In genomic region chr14:75496755-75497154, GRCh38 we compare ENCODE assay signal across 23 cellular contexts. TPM values are rescaled to one million over a fixed set of nuclear protein-coding genes. Genes with fewer than 3 reads are reported as not detected.
DNase-seq lines count a peak whose midpoint lies in the region; ATAC-seq and TF ChIP-seq lines count a peak whose summit lies in the region.
"Had no signal": no experiment of that assay in that cellular context is flagged by ENCODE, and none has a peak within 500 bp of the region (broad histone marks: within the 10 kb centered on the region; RNA-seq: fewer than 3 reads in every experiment).

No MANE protein-coding gene starts in this region.

- H3K27me3 Mint-ChIP-seq in T-helper 2 cell treated with Interferon-gamma antibody and Interleukin-4, amounts not matched to agents 5 μg/mL and 100 μg/mL, for 36 hours (ENCODE audit: low read depth) = no peaks in the 10 kb centered on the region
- no peaks in the 10 kb centered on the region for H3K27me3 Mint-ChIP-seq in activated CD4-positive, alpha-beta memory T cell treated with anti-CD3 and anti-CD28 coated beads for 36 hours
- H3K27me3 Mint-ChIP-seq in neural crest cell (ENCODE audit: low read depth) = no peaks in the 10 kb centered on the region

- no peaks in the 10 kb centered on the region for H3K9me3 Mint-ChIP-seq in T-helper 2 cell treated with Interferon-gamma antibody and Interleukin-4, amounts not matched to agents 5 μg/mL and 100 μg/mL, for 36 hours
- no peaks in the 10 kb centered on the region for H3K9me3 Mint-ChIP-seq in activated CD4-positive, alpha-beta memory T cell treated with anti-CD3 and anti-CD28 coated beads for 36 hours
- peaks cover 3% of the 10 kb centered on the region for H3K9me3 Mint-ChIP-seq in neural crest cell

- no peaks in the 10 kb centered on the region for H3K9me3 ChIP-seq in HEK293 (ENCODE audit: control insufficient read depth, insufficient read depth, low read depth, low read length)
- H3K9me3 ChIP-seq: gastrocnemius medialis, mucosa of descending colon, upper lobe of right lung had no signal

- CTCF ChIA-PET in HEK293 (lab: Yijun Ruan, JAX) = interaction anchor here (0.5 to 2.8 kb wide), 3 partner anchors 53 to 158 kb away, joined by 3 to 16 read pairs (median 3); no protein-coding TSS in a partner anchor
- CTCF ChIA-PET in activated CD4-positive, alpha-beta memory T cell treated with anti-CD3 and anti-CD28 coated beads for 36 hours (lab: Charles Lee) = interaction anchor here (0.9 to 4.5 kb wide), 9 partner anchors 9 to 189 kb away, joined by 3 to 36 read pairs (median 6); no protein-coding TSS in a partner anchor

- peaks cover 65% of the 10 kb centered on the region for H3K4me1 Mint-ChIP-seq in T-helper 2 cell treated with Interferon-gamma antibody and Interleukin-4, amounts not matched to agents 5 μg/mL and 100 μg/mL, for 36 hours (ENCODE audit: low read depth)
- peaks cover 54% of the 10 kb centered on the region for H3K4me1 Mint-ChIP-seq in activated CD4-positive, alpha-beta memory T cell treated with anti-CD3 and anti-CD28 coated beads for 36 hours (ENCODE audit: low read depth)
- H3K4me1 Mint-ChIP-seq in neural crest cell = no peaks in the 10 kb centered on the region

- POLR2A ChIA-PET in HEK293 (lab: Yijun Ruan, JAX) = interaction anchor here (1.4 kb wide), 1 partner anchor 370 kb away, joined by 3 read pairs; the partner anchor contains the start of gene NEK9
- POLR2A ChIA-PET in activated CD4-positive, alpha-beta memory T cell treated with anti-CD3 and anti-CD28 coated beads for 36 hours (lab: Charles Lee) = interaction anchor here (0.8 to 3.6 kb wide), 8 partner anchors 10 to 370 kb away, joined by 3 to 31 read pairs (median 6); partner anchors contain the start of genes BATF and NEK9

- no peak for TF ChIP-seq CTCF in HEK293 (tag by site-specific recombination; IDR thresholded peaks at IDR 0.05)
- no peak for TF ChIP-seq CTCF in neural crest cell (conservative IDR thresholded peaks at IDR 0.05)

- in situ Hi-C loops in KBM-7 (cut with MboI; ENCODE audit: low pct_unique_long_range_greater_than_20kb, low sequenced_read_pairs) = loop anchor here (25.0 kb wide), 1 partner anchor 359 kb away; the partner anchor contains the start of gene NEK9

- H3K4me1 ChIP-seq in HEK293 (ENCODE audit: control insufficient read depth, insufficient read depth, low read length) = peaks cover 11% of the 10 kb centered on the region
- H3K4me1 ChIP-seq: upper lobe of right lung had no signal

- H3K27ac Mint-ChIP-seq in T-helper 2 cell treated with Interferon-gamma antibody and Interleukin-4, amounts not matched to agents 5 μg/mL and 100 μg/mL, for 36 hours = peak overlapping the region; percentile 78
- peak overlapping the region; percentile 82 for H3K27ac Mint-ChIP-seq in activated CD4-positive, alpha-beta memory T cell treated with anti-CD3 and anti-CD28 coated beads for 36 hours
- peak overlapping the region; percentile 62 for H3K27ac Mint-ChIP-seq in neural crest cell (ENCODE audit: unreplicated experiment)

- H3K4me3 ChIP-seq in HEK293 (ENCODE audit: low read depth, low read length) = no peak overlapping the region
- H3K4me3 ChIP-seq: gastrocnemius medialis, mucosa of descending colon, upper lobe of right lung had no signal

- DNase-seq in T-helper 2 cell treated with Interferon-gamma antibody and Interleukin-4, amounts not matched to agents 5 μg/mL and 100 μg/mL, for 36 hours (ENCODE audit: low spot score) = no peak
- DNase-seq in T-helper 2 cell (no peak), neural crest cell (ENCODE audit: low read depth, low spot score) (no peak), RKO (ENCODE audit: low spot score) (no peak), KBM-7 (no peak)
- no peak for DNase-seq in activated CD4-positive, alpha-beta memory T cell treated with anti-CD3 and anti-CD28 coated beads for 36 hours
- DNase-seq: activated CD4-positive, CD25-positive, alpha-beta regulatory T cell; cerebellar nuclear complex; EL; gastrocnemius medialis; HCEC 1CT; islet precursor cell; mucosa of descending colon; NCI-H1436; NCI-H2171; NCI-H526 treated with DMSO at 0.1 percent for 48 hours; SHP77; small intestine; upper lobe of right lung had no signal

- H3K36me3 Mint-ChIP-seq in T-helper 2 cell treated with Interferon-gamma antibody and Interleukin-4, amounts not matched to agents 5 μg/mL and 100 μg/mL, for 36 hours (ENCODE audit: low read depth) = peaks cover 3% of the 10 kb centered on the region
- no peaks in the 10 kb centered on the region for H3K36me3 Mint-ChIP-seq in activated CD4-positive, alpha-beta memory T cell treated with anti-CD3 and anti-CD28 coated beads for 36 hours
- no peaks in the 10 kb centered on the region for H3K36me3 Mint-ChIP-seq in neural crest cell (ENCODE audit: low read depth)

- H3K4me3 Mint-ChIP-seq in T-helper 2 cell treated with Interferon-gamma antibody and Interleukin-4, amounts not matched to agents 5 μg/mL and 100 μg/mL, for 36 hours = peak overlapping the region; percentile 54
- H3K4me3 Mint-ChIP-seq in activated CD4-positive, alpha-beta memory T cell treated with anti-CD3 and anti-CD28 coated beads for 36 hours = peak overlapping the region; percentile 59
- no peak overlapping the region for H3K4me3 Mint-ChIP-seq in neural crest cell

- ATAC-seq in GM19455 (IDR thresholded peaks at IDR 0.05; ENCODE audit: unreplicated experiment) = no peak
- ATAC-seq: esophagus mucosa, gastrocnemius medialis had no signal

- no peaks in the 10 kb centered on the region for H3K36me3 ChIP-seq in HEK293 (ENCODE audit: control insufficient read depth in 2 of 2, insufficient read depth in 1 of 2, low read length in 2 of 2)
- H3K36me3 ChIP-seq: gastrocnemius medialis, upper lobe of right lung had no signal

- intact Hi-C loops in activated CD4-positive, alpha-beta memory T cell treated with anti-CD3 and anti-CD28 coated beads for 36 hours (cut with micrococcal nuclease) = loop anchor here (1.0 kb wide), 1 partner anchor 44 kb away; no protein-coding TSS in a partner anchor

- H3K27ac ChIP-seq in HEK293 (ENCODE audit: extremely low read depth, low read depth, low read length) = no peak overlapping the region
- H3K27ac ChIP-seq: gastrocnemius medialis, upper lobe of right lung had no signal

TF ChIP-seq in HEK293, 187 proteins besides CTCF, POLR2A, EP300 and RAD21:
- TF ChIP-seq ZNF785 (tag by site-specific recombination; IDR thresholded peaks at IDR 0.05) (no peak), ZNF544 (tag by site-specific recombination; IDR thresholded peaks at IDR 0.05) (no peak), ZNF514 (tag by site-specific recombination; IDR thresholded peaks at IDR 0.05) (no peak), ZNF623 (tag by site-specific recombination; IDR thresholded peaks at IDR 0.05) (no peak), ZNF19 (tag by site-specific recombination; IDR thresholded peaks at IDR 0.05; ENCODE audit: low read depth) (no peak)
- TF ChIP-seq, protein P1, sequence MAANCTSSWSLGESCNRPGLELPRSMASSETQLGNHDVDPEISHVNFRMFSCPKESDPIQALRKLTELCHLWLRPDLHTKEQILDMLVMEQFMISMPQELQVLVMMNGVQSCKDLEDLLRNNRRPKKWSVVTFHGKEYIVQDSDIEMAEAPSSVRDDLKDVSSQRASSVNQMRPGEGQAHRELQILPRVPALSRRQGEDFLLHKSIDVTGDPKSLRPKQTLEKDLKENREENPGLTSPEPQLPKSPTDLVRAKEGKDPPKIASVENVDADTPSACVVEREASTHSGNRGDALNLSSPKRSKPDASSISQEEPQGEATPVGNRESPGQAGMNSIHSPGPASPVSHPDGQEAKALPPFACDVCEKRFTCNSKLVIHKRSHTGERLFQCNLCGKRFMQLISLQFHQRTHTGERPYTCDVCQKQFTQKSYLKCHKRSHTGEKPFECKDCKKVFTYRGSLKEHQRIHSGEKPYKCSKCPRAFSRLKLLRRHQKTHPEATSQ (tag by site-specific recombination; IDR thresholded peaks at IDR 0.05) = no peak
- TF ChIP-seq, protein P2, sequence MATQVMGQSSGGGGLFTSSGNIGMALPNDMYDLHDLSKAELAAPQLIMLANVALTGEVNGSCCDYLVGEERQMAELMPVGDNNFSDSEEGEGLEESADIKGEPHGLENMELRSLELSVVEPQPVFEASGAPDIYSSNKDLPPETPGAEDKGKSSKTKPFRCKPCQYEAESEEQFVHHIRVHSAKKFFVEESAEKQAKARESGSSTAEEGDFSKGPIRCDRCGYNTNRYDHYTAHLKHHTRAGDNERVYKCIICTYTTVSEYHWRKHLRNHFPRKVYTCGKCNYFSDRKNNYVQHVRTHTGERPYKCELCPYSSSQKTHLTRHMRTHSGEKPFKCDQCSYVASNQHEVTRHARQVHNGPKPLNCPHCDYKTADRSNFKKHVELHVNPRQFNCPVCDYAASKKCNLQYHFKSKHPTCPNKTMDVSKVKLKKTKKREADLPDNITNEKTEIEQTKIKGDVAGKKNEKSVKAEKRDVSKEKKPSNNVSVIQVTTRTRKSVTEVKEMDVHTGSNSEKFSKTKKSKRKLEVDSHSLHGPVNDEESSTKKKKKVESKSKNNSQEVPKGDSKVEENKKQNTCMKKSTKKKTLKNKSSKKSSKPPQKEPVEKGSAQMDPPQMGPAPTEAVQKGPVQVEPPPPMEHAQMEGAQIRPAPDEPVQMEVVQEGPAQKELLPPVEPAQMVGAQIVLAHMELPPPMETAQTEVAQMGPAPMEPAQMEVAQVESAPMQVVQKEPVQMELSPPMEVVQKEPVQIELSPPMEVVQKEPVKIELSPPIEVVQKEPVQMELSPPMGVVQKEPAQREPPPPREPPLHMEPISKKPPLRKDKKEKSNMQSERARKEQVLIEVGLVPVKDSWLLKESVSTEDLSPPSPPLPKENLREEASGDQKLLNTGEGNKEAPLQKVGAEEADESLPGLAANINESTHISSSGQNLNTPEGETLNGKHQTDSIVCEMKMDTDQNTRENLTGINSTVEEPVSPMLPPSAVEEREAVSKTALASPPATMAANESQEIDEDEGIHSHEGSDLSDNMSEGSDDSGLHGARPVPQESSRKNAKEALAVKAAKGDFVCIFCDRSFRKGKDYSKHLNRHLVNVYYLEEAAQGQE (tag by site-specific recombination; IDR thresholded peaks at IDR 0.05) = peak; percentile 76
- TF ChIP-seq, protein P3, sequence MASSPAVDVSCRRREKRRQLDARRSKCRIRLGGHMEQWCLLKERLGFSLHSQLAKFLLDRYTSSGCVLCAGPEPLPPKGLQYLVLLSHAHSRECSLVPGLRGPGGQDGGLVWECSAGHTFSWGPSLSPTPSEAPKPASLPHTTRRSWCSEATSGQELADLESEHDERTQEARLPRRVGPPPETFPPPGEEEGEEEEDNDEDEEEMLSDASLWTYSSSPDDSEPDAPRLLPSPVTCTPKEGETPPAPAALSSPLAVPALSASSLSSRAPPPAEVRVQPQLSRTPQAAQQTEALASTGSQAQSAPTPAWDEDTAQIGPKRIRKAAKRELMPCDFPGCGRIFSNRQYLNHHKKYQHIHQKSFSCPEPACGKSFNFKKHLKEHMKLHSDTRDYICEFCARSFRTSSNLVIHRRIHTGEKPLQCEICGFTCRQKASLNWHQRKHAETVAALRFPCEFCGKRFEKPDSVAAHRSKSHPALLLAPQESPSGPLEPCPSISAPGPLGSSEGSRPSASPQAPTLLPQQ (tag by site-specific recombination; IDR thresholded peaks at IDR 0.05) = no peak

RNA-seq across cellular contexts. Expression of gene BATF, which starts 25.5 kb away (rescaled TPM):
- total RNA-seq in activated CD4-positive, alpha-beta memory T cell treated with anti-CD3 and anti-CD28 coated beads for 36 hours = 100 to 1,000 TPM; 171 to 182 TPM
- total RNA-seq in neural crest cell = not detected in 2 replicates
- total RNA-seq: astrocyte had no signal

Comparison
In these comparisons a context has a peak if more than half of its experiments do, and no peak if none do; other contexts are left out.
1. RNA of gene BATF, which starts 25.5 kb away (total RNA-seq): 171 to 182 TPM in activated CD4-positive, alpha-beta memory T cell treated with anti-CD3 and anti-CD28 coated beads for 36 hours; not detected in neural crest cell; every median in the first group is over 100 times any median in the second.
2. Peak in every context shown above with its lines, with median percentiles within 50 percentile points of each other: H3K27ac Mint-ChIP-seq.